ENCODE assay signal across 23 cellular contexts in genomic region chr9:99962685-99963261, GRCh38. TPM values are rescaled to one million over a fixed set of nuclear protein-coding genes. Genes with fewer than 3 reads are reported as not detected.
DNase-seq lines count a peak whose midpoint lies in the region; ATAC-seq, FAIRE-seq and TF ChIP-seq lines count a peak whose summit lies in the region.
"Had no signal": no experiment of that assay in that cellular context is flagged by ENCODE, and none has a peak within 500 bp of the region (broad histone marks: within the 10 kb centered on the region; RNA-seq: fewer than 3 reads in every experiment).

No MANE protein-coding gene starts in this region.

- H3K9ac ChIP-seq in K562 (ENCODE audit: insufficient read depth in 1 of 2, low read depth in 2 of 2, low read length in 2 of 2): no peak overlapping the region

- H3K9me3 ChIP-seq in CD8-positive, alpha-beta T cell (ENCODE audit: low read length): no peaks in the 10 kb centered on the region
- H3K9me3 ChIP-seq in K562 (replicated peaks; ENCODE audit: control insufficient read depth, insufficient read depth, low read depth, low read length) (no peaks in the 10 kb centered on the region), prostate gland (no peaks in the 10 kb centered on the region)
- H3K9me3 ChIP-seq: transverse colon had no signal

- no peak overlapping the region for H2AFZ ChIP-seq in K562 (ENCODE audit: low read depth, low read length)

- no peak for ATAC-seq in CD8-positive, alpha-beta T cell
- ATAC-seq in K562 (no peak), HG02798 (IDR thresholded peaks at IDR 0.05; ENCODE audit: poor library complexity, unreplicated experiment) (no peak), GM19328 (IDR thresholded peaks at IDR 0.05; ENCODE audit: unreplicated experiment) (no peak)
- ATAC-seq: activated CD4-positive, alpha-beta T cell treated with anti-CD3 and anti-CD28 coated beads for 36 hours; activated T-cell treated with anti-CD3 and anti-CD28 coated beads, Interleukin-2, amount 50 U/mL, for 4 hours had no signal

- WGBS in K562 (ENCODE audit: insufficient coverage, low coverage, missing lambda C conversion rate): 63% methylated on average over 1 of the region's 1 CpG
- WGBS in prostate gland: 94% methylated on average over 1 of the region's 1 CpG

- CTCF ChIA-PET in CD8-positive, alpha-beta T cell (lab: Charles Lee): interaction anchor here (0.7 kb wide), 1 partner anchor 36 kb away, joined by 3 read pairs; no protein-coding TSS in a partner anchor
- CTCF ChIA-PET in K562 (lab: Yijun Ruan, JAX; ENCODE audit: low intra/inter-chr PET ratio): no interaction called here
- CTCF ChIA-PET in activated CD4-positive, alpha-beta memory T cell treated with anti-CD3 and anti-CD28 coated beads, Interleukin-2, amount 10 ng/mL, durations not matched to agents 7 days and 5 days (lab: Charles Lee): no interaction called here

- no peaks in the 10 kb centered on the region for H3K79me2 ChIP-seq in K562 (ENCODE audit: control insufficient read depth, insufficient read depth, low read length)

- POLR2A ChIA-PET in CD8-positive, alpha-beta T cell (lab: Charles Lee): no interaction called here
- POLR2A ChIA-PET in K562 (lab: Yijun Ruan, JAX): no interaction called here
- POLR2A ChIA-PET in activated CD4-positive, alpha-beta memory T cell treated with anti-CD3 and anti-CD28 coated beads, Interleukin-2, amount 10 ng/mL, durations not matched to agents 7 days and 5 days (lab: Charles Lee): no interaction called here

- DNase-seq in CD8-positive, alpha-beta T cell: no peak
- DNase-seq in OCI-M1 (lab: John Stamatoyannopoulos, UW): peak; percentile 19
- no peak for DNase-seq in K562 (ENCODE audit: extremely low read depth in 1 of 4, low spot score in 3 of 4)
- DNase-seq in medulla oblongata (ENCODE audit: extremely low spot score): peak; percentile 52
- DNase-seq in activated CD4-positive, alpha-beta memory T cell treated with anti-CD3 and anti-CD28 coated beads, Interleukin-2, amount 10 ng/mL, durations not matched to agents 7 days and 5 days: no peak
- DNase-seq in prostate gland (ENCODE audit: low spot score): no peak
- DNase-seq: activated CD4-positive, alpha-beta T cell treated with anti-CD3 and anti-CD28 coated beads for 36 hours; activated naive CD4-positive, alpha-beta T cell treated with anti-CD3 and anti-CD28 coated beads for 36 hours; activated T-cell treated with anti-CD3 and anti-CD28 coated beads, Interleukin-2, amount 50 U/mL, for 4 hours; AML-193; caudate nucleus; CD8-positive, alpha-beta memory T cell; DMS53; kidney glomerular epithelial cell; NCI-H2029 treated with DMSO at 0.1 percent for 48 hours; NCI-H510A; SIG-M5; transverse colon had no signal

- H3K4me1 Mint-ChIP-seq in CD8-positive, alpha-beta T cell (ENCODE audit: low read depth): no peaks in the 10 kb centered on the region
- no peaks in the 10 kb centered on the region for H3K4me1 Mint-ChIP-seq in activated CD4-positive, alpha-beta memory T cell treated with anti-CD3 and anti-CD28 coated beads, Interleukin-2, amount 10 ng/mL, durations not matched to agents 7 days and 5 days

- H3K36me3 ChIP-seq in CD8-positive, alpha-beta T cell (ENCODE audit: insufficient read depth, low read length): peaks cover 10% of the 10 kb centered on the region
- H3K36me3 ChIP-seq in K562 (ENCODE audit: control insufficient read depth, insufficient read depth, low read length) (peaks cover 9% of the 10 kb centered on the region; the same call in 1 of the 3 replicates), prostate gland (no peaks in the 10 kb centered on the region)

- BruUV-seq in K562 (replicated peaks; lab: Mats Ljungman, UMichigan): no TSS peak

- no peak for FAIRE-seq in K562 (lab: Jason Lieb, UNC)
- FAIRE-seq: A204.1, H1 had no signal

- TF ChIP-seq POLR2A in K562 (conservative IDR thresholded peaks at IDR 0.05) (no peak), prostate gland (IDR thresholded peaks at IDR 0.05) (no peak)

- no peak overlapping the region for H3K4me2 ChIP-seq in K562 (ENCODE audit: insufficient read depth, low read length)

- H3K9me1 ChIP-seq in K562 (ENCODE audit: control insufficient read depth, insufficient read depth, low read length): no peaks in the 10 kb centered on the region

- no peak for TF ChIP-seq EP300 in K562 (IDR thresholded peaks at IDR 0.05; ENCODE audit: low read length)

- in situ Hi-C loops in K562 (cut with MboI): no loop called here

- no peak overlapping the region for H3K4me3 ChIP-seq in CD8-positive, alpha-beta T cell (ENCODE audit: low read depth, low read length)
- H3K4me3 ChIP-seq in K562 (no peak overlapping the region), prostate gland (no peak overlapping the region)
- H3K4me3 ChIP-seq: transverse colon had no signal

- H3K4me3 Mint-ChIP-seq in CD8-positive, alpha-beta T cell: no peak overlapping the region
- no peak overlapping the region for H3K4me3 Mint-ChIP-seq in activated CD4-positive, alpha-beta memory T cell treated with anti-CD3 and anti-CD28 coated beads, Interleukin-2, amount 10 ng/mL, durations not matched to agents 7 days and 5 days
- H3K4me3 Mint-ChIP-seq: activated CD4-positive, alpha-beta T cell treated with anti-CD3 and anti-CD28 coated beads for 36 hours; activated naive CD4-positive, alpha-beta T cell treated with anti-CD3 and anti-CD28 coated beads for 36 hours; activated T-cell treated with anti-CD3 and anti-CD28 coated beads, Interleukin-2, amount 50 U/mL, for 4 hours; CD8-positive, alpha-beta memory T cell; dendritic cell treated with granulocyte-macrophage colony-stimulating factor and Interleukin-4, amounts not matched to agents 40 ng/mL and 50 ng/mL, for 4 days had no signal

- H3K9me3 Mint-ChIP-seq in CD8-positive, alpha-beta T cell: no peaks in the 10 kb centered on the region
- H3K9me3 Mint-ChIP-seq in activated CD4-positive, alpha-beta memory T cell treated with anti-CD3 and anti-CD28 coated beads, Interleukin-2, amount 10 ng/mL, durations not matched to agents 7 days and 5 days: no peaks in the 10 kb centered on the region
- H3K9me3 Mint-ChIP-seq: activated naive CD4-positive, alpha-beta T cell treated with anti-CD3 and anti-CD28 coated beads for 36 hours; activated T-cell treated with anti-CD3 and anti-CD28 coated beads, Interleukin-2, amount 50 U/mL, for 4 hours; CD8-positive, alpha-beta memory T cell; dendritic cell treated with granulocyte-macrophage colony-stimulating factor and Interleukin-4, amounts not matched to agents 40 ng/mL and 50 ng/mL, for 4 days had no signal

- H3K27ac ChIP-seq in CD8-positive, alpha-beta T cell (ENCODE audit: low read depth, low read length): no peak overlapping the region
- H3K27ac ChIP-seq in K562 (ENCODE audit: extremely low read depth, low read depth, low read length) (no peak overlapping the region), prostate gland (no peak overlapping the region)
- H3K27ac ChIP-seq: transverse colon had no signal

- H4K20me1 ChIP-seq in K562 (replicated peaks; ENCODE audit: control insufficient read depth, insufficient read depth, low read length): no peaks in the 10 kb centered on the region

- TF ChIP-seq RAD21 in K562 (CRISPR knock-in tag; conservative IDR thresholded peaks at IDR 0.05 in 1 of 2, IDR thresholded peaks at IDR 0.05 in 1 of 2): no peak

- peak overlapping the region; percentile 4 for H3K27ac Mint-ChIP-seq in CD8-positive, alpha-beta T cell
- H3K27ac Mint-ChIP-seq in activated CD4-positive, alpha-beta memory T cell treated with anti-CD3 and anti-CD28 coated beads, Interleukin-2, amount 10 ng/mL, durations not matched to agents 7 days and 5 days: no peak overlapping the region
- H3K27ac Mint-ChIP-seq: activated CD4-positive, alpha-beta T cell treated with anti-CD3 and anti-CD28 coated beads for 36 hours; activated naive CD4-positive, alpha-beta T cell treated with anti-CD3 and anti-CD28 coated beads for 36 hours; dendritic cell treated with granulocyte-macrophage colony-stimulating factor and Interleukin-4, amounts not matched to agents 40 ng/mL and 50 ng/mL, for 4 days had no signal

- H3K27me3 ChIP-seq in CD8-positive, alpha-beta T cell (ENCODE audit: insufficient read depth, low read length): no peaks in the 10 kb centered on the region
- H3K27me3 ChIP-seq in K562 (ENCODE audit: control insufficient read depth in 2 of 2, insufficient read depth in 2 of 2, low read length in 2 of 2) (no peaks in the 10 kb centered on the region), prostate gland (replicated peaks; ENCODE audit: insufficient read depth) (no peaks in the 10 kb centered on the region)
- H3K27me3 ChIP-seq: transverse colon had no signal

- intact Hi-C loops in CD8-positive, alpha-beta T cell (cut with DNase I, micrococcal nuclease): no loop called here
- intact Hi-C loops in K562 (cut with micrococcal nuclease): no loop called here
- intact Hi-C loops in prostate gland (cut with DNase I): no loop called here

- H3K4me1 ChIP-seq in CD8-positive, alpha-beta T cell (ENCODE audit: insufficient read depth, low read length): no peaks in the 10 kb centered on the region
- H3K4me1 ChIP-seq in K562 (replicated peaks in 1 of 2; ENCODE audit: control insufficient read depth in 2 of 2, insufficient read depth in 2 of 2, low read length in 2 of 2) (no peaks in the 10 kb centered on the region), prostate gland (replicated peaks) (no peaks in the 10 kb centered on the region)
- H3K4me1 ChIP-seq: transverse colon had no signal

- peaks cover 81% of the 10 kb centered on the region for H3K36me3 Mint-ChIP-seq in CD8-positive, alpha-beta T cell
- peaks cover 36% of the 10 kb centered on the region for H3K36me3 Mint-ChIP-seq in activated CD4-positive, alpha-beta memory T cell treated with anti-CD3 and anti-CD28 coated beads, Interleukin-2, amount 10 ng/mL, durations not matched to agents 7 days and 5 days (ENCODE audit: low read depth)

- TF ChIP-seq CTCF in CD8-positive, alpha-beta T cell (IDR thresholded peaks at IDR 0.05): no peak
- TF ChIP-seq CTCF in K562 (IDR thresholded peaks at IDR 0.05 in 2 of 3, conservative IDR thresholded peaks at IDR 0.05 in 1 of 3; ENCODE audit: insufficient read depth in 2 of 3, low read depth in 1 of 3, low read length in 3 of 3) (no peak), prostate gland (IDR thresholded peaks at IDR 0.05) (no peak)

- H3K27me3 Mint-ChIP-seq in CD8-positive, alpha-beta T cell (ENCODE audit: low read depth): no peaks in the 10 kb centered on the region
- no peaks in the 10 kb centered on the region for H3K27me3 Mint-ChIP-seq in activated CD4-positive, alpha-beta memory T cell treated with anti-CD3 and anti-CD28 coated beads, Interleukin-2, amount 10 ng/mL, durations not matched to agents 7 days and 5 days
- H3K27me3 Mint-ChIP-seq: activated CD4-positive, alpha-beta T cell treated with anti-CD3 and anti-CD28 coated beads for 36 hours; CD8-positive, alpha-beta memory T cell; dendritic cell treated with granulocyte-macrophage colony-stimulating factor and Interleukin-4, amounts not matched to agents 40 ng/mL and 50 ng/mL, for 4 days had no signal

RNA-seq across cellular contexts. Expression of gene STX17, which starts 56.3 kb away (rescaled TPM):
- 10 to 100 TPM; 21.0 to 23.1 TPM for total RNA-seq in CD8-positive, alpha-beta T cell
- 17.6 and 36.6 TPM in 2 replicates for total RNA-seq in K562 (2011; cell fraction: chromatin; rRNA removed; ENCODE audit: low replicate concordance)
- 6.5 and 9.5 TPM in 2 replicates for total RNA-seq in K562 (2011; cell fraction: nucleolus; rRNA removed)
- total RNA-seq in K562 (2011; cell fraction: nucleoplasm; rRNA removed): 21.1 and 37.1 TPM in 2 replicates
- total RNA-seq in K562 (2014; rRNA removed) (14.7 and 16.9 TPM in 2 replicates), K562 (2014; rRNA removed; fragmentation: Illumina TruSeq; extraction: Trizol) (25.1 and 29.3 TPM in 2 replicates), K562 (2015; rRNA removed; fragmentation: Illumina TruSeq; extraction: Trizol) (20.1 and 21.7 TPM in 2 replicates), K562 (2021) (21.8 and 23.7 TPM in 2 replicates), prostate gland (10 to 100 TPM; 34.0 to 87.9 TPM)
- polyA plus RNA-seq in K562 (2011; rRNA removed) (14.3 and 19.0 TPM in 2 replicates), K562 (2014; fragmentation: Illumina TruSeq; extraction: Trizol) (17.7 and 21.0 TPM in 2 replicates), K562 (2014; fragmentation: Nextera tagmentation; extraction: Ambion mirVana) (10 to 100 TPM; 14.9 to 17.1 TPM), K562 (2014; rRNA removed) (14.4 and 14.7 TPM in 2 replicates)
- 5.3 and 10.3 TPM in 2 replicates for polyA plus RNA-seq in K562 (2011; cell fraction: cytosol; rRNA removed)
- polyA plus RNA-seq in K562 (2011; cell fraction: nucleus; rRNA removed): 13.9 and 16.4 TPM in 2 replicates
- polyA plus RNA-seq in K562 (2012): 13.6 and 15.0 TPM in 2 replicates
- polyA minus RNA-seq in K562 (2011; rRNA and poly(A)+ RNA removed): 28.1 and 32.4 TPM in 2 replicates
- polyA minus RNA-seq in K562 (2011; cell fraction: cytosol; rRNA and poly(A)+ RNA removed): 13.3 and 16.6 TPM in 2 replicates
- polyA minus RNA-seq in K562 (2011; cell fraction: nucleus; rRNA and poly(A)+ RNA removed): 16.2 and 28.8 TPM in 2 replicates
- 10 to 100 TPM; 35.8 to 37.3 TPM for total RNA-seq in activated CD4-positive, alpha-beta memory T cell treated with anti-CD3 and anti-CD28 coated beads, Interleukin-2, amount 10 ng/mL, durations not matched to agents 7 days and 5 days

Comparison
In these comparisons a context has a peak if more than half of its experiments do, and no peak if none do; other contexts are left out.
1. DNase-seq: peak in OCI-M1 (single experiment) and medulla oblongata (single experiment); none in CD8-positive, alpha-beta T cell (0 of 7), K562 (0 of 4), activated CD4-positive, alpha-beta memory T cell treated with anti-CD3 and anti-CD28 coated beads, Interleukin-2, amount 10 ng/mL, durations not matched to agents 7 days and 5 days (single experiment) and prostate gland (single experiment).